In genomic region chr2:9390151-9390850, GRCh38 we compare ENCODE assay signal across 27 cellular contexts. TPM values are rescaled to one million over a fixed set of nuclear protein-coding genes. Genes with fewer than 3 reads are reported as not detected.
DNase-seq lines count a peak whose midpoint lies in the region; ATAC-seq and TF ChIP-seq lines count a peak whose summit lies in the region.
"Had no signal": no experiment of that assay in that cellular context is flagged by ENCODE, and none has a peak within 500 bp of the region (broad histone marks: within the 10 kb centered on the region; RNA-seq: fewer than 3 reads in every experiment).

No MANE protein-coding gene starts in this region.

- H3K27me3 Mint-ChIP-seq in activated T-helper 17 cell treated with anti-CD3 and anti-CD28 coated beads, Interleukin-2, amount 50 U/mL, for 72 hours: no peaks in the 10 kb centered on the region
- H3K27me3 Mint-ChIP-seq in nephron (ENCODE audit: low read depth): no peaks in the 10 kb centered on the region

- H3K4me3 ChIP-seq in dorsolateral prefrontal cortex (no peak overlapping the region), vagina (no peak overlapping the region), MG63 (no peak overlapping the region)
- H3K4me3 ChIP-seq: A549, HAP-1, PC-9, SJSA1 had no signal

- peaks cover 0 to 15% of the 10 kb centered on the region in 2 donors for H3K36me3 ChIP-seq in vagina
- peaks cover 44% of the 10 kb centered on the region for H3K36me3 ChIP-seq in MG63

- no peaks in the 10 kb centered on the region for H3K36me3 Mint-ChIP-seq in activated T-helper 17 cell treated with anti-CD3 and anti-CD28 coated beads, Interleukin-2, amount 50 U/mL, for 72 hours (ENCODE audit: low read depth)
- peaks cover 52% of the 10 kb centered on the region for H3K36me3 Mint-ChIP-seq in nephron (ENCODE audit: low read depth)
- H3K36me3 Mint-ChIP-seq: CD8-positive, alpha-beta T cell had no signal

- H3K27me3 ChIP-seq in dorsolateral prefrontal cortex: no peaks in the 10 kb centered on the region
- H3K27me3 ChIP-seq in vagina: no peaks in the 10 kb centered on the region
- H3K27me3 ChIP-seq in MG63: no peaks in the 10 kb centered on the region
- H3K27me3 ChIP-seq: SJSA1 had no signal

- H3K9me3 ChIP-seq in vagina (no peaks in the 10 kb centered on the region), MG63 (no peaks in the 10 kb centered on the region)
- H3K9me3 ChIP-seq: A549, Caco-2, HAP-1, SJSA1 had no signal

- DNase-seq in dorsolateral prefrontal cortex (no peak), vagina (ENCODE audit: extremely low spot score in 2 of 2) (no peak), anterior cingulate cortex (lab: John Stamatoyannopoulos, UW) (no peak), MG63 (no peak)
- DNase-seq: AML-193; CD8-positive, alpha-beta T cell; GOT3; HFFc6; KBM-7; MM.1S; NCI-H1048; NCI-H1417; NCI-H1694; NCI-H2029 treated with DMSO at 0.1 percent for 48 hours; NCI-H446 treated with DMSO at 0.1 percent for 48 hours; NCI-H526; NCI-H82; PC-9; Right ventricle myocardium superior had no signal

- TF ChIP-seq POLR2A in vagina (IDR thresholded peaks at IDR 0.05): no peak

- H3K4me3 Mint-ChIP-seq in activated T-helper 17 cell treated with anti-CD3 and anti-CD28 coated beads, Interleukin-2, amount 50 U/mL, for 72 hours: no peak overlapping the region
- H3K4me3 Mint-ChIP-seq in nephron: no peak overlapping the region
- H3K4me3 Mint-ChIP-seq: CD8-positive, alpha-beta T cell; HFFc6 had no signal

- H3K27ac ChIP-seq in dorsolateral prefrontal cortex (peak overlapping the region in 35 of 59 donors; percentile 1 to 74 (median 43)), vagina (peak overlapping the region; percentile 88)
- H3K27ac ChIP-seq: C4-2B, PC-9, SJSA1 had no signal

- ATAC-seq in activated T-helper 17 cell treated with anti-CD3 and anti-CD28 coated beads, Interleukin-2, amount 50 U/mL, for 72 hours (replicated peaks): no peak
- ATAC-seq in GM21825 (IDR thresholded peaks at IDR 0.05; ENCODE audit: unreplicated experiment): no peak
- ATAC-seq: A549; CD8-positive, alpha-beta T cell had no signal

- H3K4me1 Mint-ChIP-seq in activated T-helper 17 cell treated with anti-CD3 and anti-CD28 coated beads, Interleukin-2, amount 50 U/mL, for 72 hours: no peaks in the 10 kb centered on the region
- H3K4me1 Mint-ChIP-seq in nephron: peaks cover 26% of the 10 kb centered on the region

- H3K4me1 ChIP-seq in vagina: peaks cover 36% of the 10 kb centered on the region
- H3K4me1 ChIP-seq: Caco-2, HAP-1, SJSA1 had no signal

- peak overlapping the region; percentile 29 for H3K27ac Mint-ChIP-seq in activated T-helper 17 cell treated with anti-CD3 and anti-CD28 coated beads, Interleukin-2, amount 50 U/mL, for 72 hours
- peak overlapping the region in 2 of 3 experiments; percentile 30 to 53 for H3K27ac Mint-ChIP-seq in nephron
- H3K27ac Mint-ChIP-seq: CD8-positive, alpha-beta T cell; HFFc6 had no signal

- no peaks in the 10 kb centered on the region for H3K9me3 Mint-ChIP-seq in activated T-helper 17 cell treated with anti-CD3 and anti-CD28 coated beads, Interleukin-2, amount 50 U/mL, for 72 hours
- H3K9me3 Mint-ChIP-seq in nephron: no peaks in the 10 kb centered on the region
- H3K9me3 Mint-ChIP-seq: CD8-positive, alpha-beta T cell; HFFc6 had no signal

- no peak for TF ChIP-seq CTCF in dorsolateral prefrontal cortex (IDR thresholded peaks at IDR 0.05 in 54 of 56, conservative IDR thresholded peaks at IDR 0.05 in 2 of 56; ENCODE audit: low read depth in 1 of 56, partially characterized antibody in 56 of 56)
- TF ChIP-seq CTCF in nephron (IDR thresholded peaks at IDR 0.05; ENCODE audit: unreplicated experiment in 3 of 3): no peak
- TF ChIP-seq CTCF in vagina (IDR thresholded peaks at IDR 0.05): no peak

- intact Hi-C loops in dorsolateral prefrontal cortex (cut with DNase I) (no loop called here), vagina (cut with DNase I) (no loop called here)

RNA-seq across cellular contexts. Expression of gene ITGB1BP1, which starts 33.0 kb away (rescaled TPM):
- 100 to 1,000 TPM; 109 to 310 TPM for total RNA-seq in activated T-helper 17 cell treated with anti-CD3 and anti-CD28 coated beads, Interleukin-2, amount 50 U/mL, for 72 hours
- 100 to 1,000 TPM in 116 of 120 experiments, 10 to 100 TPM in 4; 75.1 to 226 (median 141) TPM for total RNA-seq in dorsolateral prefrontal cortex
- total RNA-seq in vagina: 53.8 TPM
- total RNA-seq in MG63 (2014; rRNA removed; shearing (Covaris generic); ENCODE audit: low replicate concordance): 95.1 and 158 TPM in 2 replicates

RNA-seq across cellular contexts. Expression of gene CPSF3, which starts 33.2 kb away (rescaled TPM):
- total RNA-seq in activated T-helper 17 cell treated with anti-CD3 and anti-CD28 coated beads, Interleukin-2, amount 50 U/mL, for 72 hours: 10 to 100 TPM; 34.5 to 53.8 TPM
- total RNA-seq in dorsolateral prefrontal cortex: 10 to 100 TPM; 11.9 to 33.6 (median 22.9) TPM
- 19.4 TPM for total RNA-seq in vagina
- total RNA-seq in MG63 (2014; rRNA removed; shearing (Covaris generic); ENCODE audit: low replicate concordance): 31.1 and 39.4 TPM in 2 replicates
